Comparison of ENCODE assay signal across 19 cellular contexts in genomic region chr2:112153179-112153490, GRCh38. TPM values are rescaled to one million over a fixed set of nuclear protein-coding genes. Genes with fewer than 3 reads are reported as not detected.
DNase-seq lines count a peak whose midpoint lies in the region; ATAC-seq, FAIRE-seq and TF ChIP-seq lines count a peak whose summit lies in the region.
"Had no signal": no experiment of that assay in that cellular context is flagged by ENCODE, and none has a peak within 500 bp of the region (broad histone marks: within the 10 kb centered on the region; RNA-seq: fewer than 3 reads in every experiment).

No MANE protein-coding gene starts in this region.

- FAIRE-seq in D721Med (lab: Jason Lieb, UNC): no peak
- FAIRE-seq: islet of Langerhans had no signal

- DNase-seq in BJ (ENCODE audit: low read depth): peak; percentile 85
- DNase-seq in foreskin fibroblast: peak; percentile 79 to 85
- DNase-seq in retina: no peak
- no peak for DNase-seq in D721Med (ENCODE audit: insufficient read length, low spot score)
- DNase-seq in HAP-1 (ENCODE audit: low spot score in 2 of 2): no peak
- DNase-seq: activated CD4-positive, alpha-beta T cell treated with anti-CD3 and anti-CD28 coated beads, Interleukin-2, amount 50 U/mL, for 1 hour; activated naive CD8-positive, alpha-beta T cell treated with anti-CD3 and anti-CD28 coated beads for 36 hours; activated T-cell treated with anti-CD3 and anti-CD28 coated beads, Interleukin-2, amount 50 U/mL, for 72 hours; CD4-positive, alpha-beta memory T cell; heart right ventricle; NCI-H146; NCI-H226; NK-92 treated with Interleukin-12 subunit alpha and Interleukin-12 subunit beta, amount 100 ng/mL, for 24 hours; stimulated activated CD4-positive, alpha-beta T cell treated with anti-CD3 and anti-CD28 coated beads, Interleukin-4, amount 100 ng/mL, for 24 hours had no signal

- in situ Hi-C loops in HAP-1 (cut with MboI; ENCODE audit: low sequenced_read_pairs): no loop called here

- POLR2A ChIA-PET in BJ (lab: Charles Lee): interaction anchor here (0.5 to 0.7 kb wide), 3 partner anchors 9 to 99 kb away, joined by 3 to 4 read pairs (median 3); partner anchors contain the start of gene FBLN7

- H3K4me1 ChIP-seq in skeletal muscle tissue (ENCODE audit: control insufficient read depth in 3 of 3, insufficient read depth in 3 of 3, low read length in 3 of 3) (peaks cover 21 to 32% (median 22%) of the 10 kb centered on the region in 3 donors), HAP-1 (no peaks in the 10 kb centered on the region)
- H3K4me1 ChIP-seq: tibial nerve had no signal

- no peaks in the 10 kb centered on the region; the same call in 1 of the 2 replicates for H3K36me3 ChIP-seq in BJ (ENCODE audit: control insufficient read depth, insufficient read depth, low read length)
- H3K36me3 ChIP-seq in KOPT-K1 (ENCODE audit: insufficient read depth, low read length): no peaks in the 10 kb centered on the region
- no peaks in the 10 kb centered on the region for H3K36me3 ChIP-seq in skeletal muscle tissue (ENCODE audit: control insufficient read depth in 3 of 3, insufficient read depth in 3 of 3, low read length in 3 of 3)
- no peaks in the 10 kb centered on the region for H3K36me3 ChIP-seq in HAP-1 (replicated peaks)
- H3K36me3 ChIP-seq: heart right ventricle, tibial nerve had no signal

- no peak for ATAC-seq in HG02610 (IDR thresholded peaks at IDR 0.05; ENCODE audit: unreplicated experiment)
- ATAC-seq: activated T-cell treated with anti-CD3 and anti-CD28 coated beads, Interleukin-2, amount 50 U/mL, for 72 hours; heart right ventricle had no signal

- H3K9ac ChIP-seq in skeletal muscle tissue (ENCODE audit: low read depth in 1 of 3, low read length in 3 of 3): no peak overlapping the region

- no peaks in the 10 kb centered on the region for H3K27me3 ChIP-seq in BJ (ENCODE audit: control insufficient read depth, insufficient read depth, low read length)
- peaks cover 0 to 20% (median 18%) of the 10 kb centered on the region in 3 donors for H3K27me3 ChIP-seq in skeletal muscle tissue (ENCODE audit: control insufficient read depth in 3 of 3, insufficient read depth in 3 of 3, low read length in 3 of 3)
- no peaks in the 10 kb centered on the region for H3K27me3 ChIP-seq in HAP-1 (ENCODE audit: low read depth)
- H3K27me3 ChIP-seq: heart right ventricle, tibial nerve had no signal

- H3K9me3 ChIP-seq in KOPT-K1 (ENCODE audit: insufficient read depth, low read length, poor library complexity, severe bottlenecking) (no peaks in the 10 kb centered on the region), skeletal muscle tissue (ENCODE audit: control insufficient read depth in 3 of 3, low read length in 3 of 3) (no peaks in the 10 kb centered on the region), HAP-1 (no peaks in the 10 kb centered on the region)
- H3K9me3 ChIP-seq: heart right ventricle, tibial nerve had no signal

- H3K27ac ChIP-seq in KOPT-K1 (ENCODE audit: low read depth, low read length, poor library complexity, severe bottlenecking): peak overlapping the region; percentile 97
- H3K27ac ChIP-seq in skeletal muscle tissue (ENCODE audit: low read depth, low read length): peak overlapping the region; percentile 41
- H3K27ac ChIP-seq: heart right ventricle, tibial nerve had no signal

- no peak overlapping the region for H3K4me3 ChIP-seq in BJ (ENCODE audit: low read depth, low read length)
- no peak overlapping the region for H3K4me3 ChIP-seq in foreskin fibroblast (ENCODE audit: low read depth in 1 of 2, low read length in 2 of 2)
- no peak overlapping the region for H3K4me3 ChIP-seq in skeletal muscle tissue (ENCODE audit: low read length in 3 of 3)
- no peak overlapping the region for H3K4me3 ChIP-seq in HAP-1
- H3K4me3 ChIP-seq: heart right ventricle, tibial nerve had no signal

- no peak for TF ChIP-seq CTCF in BJ (IDR thresholded peaks at IDR 0.05; ENCODE audit: insufficient read depth, low read depth, low read length)
- TF ChIP-seq CTCF in foreskin fibroblast (IDR thresholded peaks at IDR 0.05; ENCODE audit: low read depth, low read length): no peak
- no peak for TF ChIP-seq CTCF in D721Med (IDR thresholded peaks at IDR 0.05; ENCODE audit: insufficient read depth, missing control alignments)

- CTCF ChIA-PET in BJ (lab: Yijun Ruan, JAX): no interaction called here

RNA-seq across cellular contexts. Expression of gene FBLN7, which starts 14.9 kb away (rescaled TPM):
- 1.6 and 3.7 TPM in 2 replicates for polyA plus RNA-seq in BJ (2011; rRNA removed)
- polyA minus RNA-seq in BJ (2011; rRNA and poly(A)+ RNA removed): 1.1 and 1.6 TPM in 2 replicates
- 9.9 TPM for total RNA-seq in skeletal muscle tissue

Comparison
In these comparisons a context has a peak if more than half of its experiments do, and no peak if none do; other contexts are left out.
1. DNase-seq: peak in BJ (single experiment) and foreskin fibroblast (2 of 2); none in retina (single experiment), D721Med (single experiment) and HAP-1 (0 of 2).